22 cellular contexts compared by ENCODE assay signal in the genomic region with DNA sequence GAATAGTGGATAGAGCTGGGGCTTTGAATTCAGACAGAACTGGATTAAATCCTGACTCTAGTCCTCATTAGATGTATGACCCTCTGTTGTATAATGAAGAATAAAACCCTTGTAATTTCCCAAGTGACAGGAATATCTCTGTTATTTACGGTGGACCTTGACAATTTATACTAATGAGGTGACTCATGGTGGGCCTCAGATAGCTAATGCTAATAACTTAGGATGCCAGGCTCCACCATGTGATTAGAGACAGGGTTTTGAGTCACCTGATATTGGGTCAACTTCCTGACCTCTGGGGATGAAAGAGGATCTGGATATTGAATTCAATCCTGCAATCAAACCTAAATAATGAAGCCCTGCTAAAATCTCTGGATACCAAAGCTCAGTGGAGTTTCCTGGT.
"Had no signal": no experiment of that assay in that cellular context is flagged by ENCODE, and none has a peak within 500 bp of the region (broad histone marks: within the 10 kb centered on the region; RNA-seq: fewer than 3 reads in every experiment).

No MANE protein-coding gene starts in this region.

- H3K27me3 Mint-ChIP-seq: naive thymus-derived CD8-positive, alpha-beta T cell; T-cell; type B pancreatic cell had no signal

- H3K4me3 Mint-ChIP-seq: activated T-helper 1 cell treated with anti-CD3 and anti-CD28 coated beads, Interleukin-12 subunit alpha, Interleukin-12 subunit beta, Interleukin-2, Interleukin-4 antibody, amounts not matched to agents 30 ng/mL and 10 ng/mL and 1 ng/mL, durations not matched to agents 14 hours and 24 hours and 36 hours; mesothelial cell of epicardium; naive thymus-derived CD8-positive, alpha-beta T cell; neural progenitor cell; T-cell; type B pancreatic cell; WTC11 had no signal

- H3K4me2 ChIP-seq: neural progenitor cell had no signal

- H3K27me3 ChIP-seq: neural progenitor cell, spleen had no signal

- H2AFZ ChIP-seq: neural progenitor cell had no signal

- DNase-seq: activated CD4-positive, alpha-beta T cell treated with anti-CD3 and anti-CD28 coated beads for 4 hours; activated CD4-positive, alpha-beta T cell treated with anti-CD3 and anti-CD28 coated beads, Interleukin-2, amount 50 U/mL, for 48 hours; activated gamma-delta T cell; activated naive CD4-positive, alpha-beta T cell treated with anti-CD3 and anti-CD28 coated beads, Interleukin-2, amount 50 U/mL, for 16 hours; kidney; naive thymus-derived CD8-positive, alpha-beta T cell; retina; spleen; stimulated activated CD4-positive, alpha-beta T cell treated with anti-CD3 and anti-CD28 coated beads, Interleukin-4, amount 100 ng/mL, for 1 hour; stimulated activated naive CD4-positive, alpha-beta T cell treated with Interleukin-2 at 50 U/mL for 16 hours; T-cell; T-helper 9 cell had no signal

- H3K27ac ChIP-seq: coronary artery, epithelial cell of prostate, neural progenitor cell, spleen, thoracic aorta had no signal

- H3K27ac Mint-ChIP-seq: activated T-helper 1 cell treated with anti-CD3 and anti-CD28 coated beads, Interleukin-12 subunit alpha, Interleukin-12 subunit beta, Interleukin-2, Interleukin-4 antibody, amounts not matched to agents 30 ng/mL and 10 ng/mL and 1 ng/mL, durations not matched to agents 14 hours and 24 hours and 36 hours; mesothelial cell of epicardium; neural progenitor cell; type B pancreatic cell; WTC11 had no signal

- ATAC-seq: left lobe of liver; naive thymus-derived CD8-positive, alpha-beta T cell; T-cell; WTC11 had no signal

- H3K4me1 Mint-ChIP-seq: mesothelial cell of epicardium, neural progenitor cell, WTC11 had no signal

- H3K9me3 ChIP-seq: thoracic aorta had no signal

- H3K9ac ChIP-seq: neural progenitor cell had no signal

- H3K4me1 ChIP-seq: neural progenitor cell, spleen had no signal

- H3K4me3 ChIP-seq: coronary artery, lung, neural progenitor cell, spleen, thoracic aorta had no signal
